In genomic region chr21:26169611-26170470, GRCh38 we compare ENCODE assay signal across 8 cellular contexts. TPM values are rescaled to one million over a fixed set of nuclear protein-coding genes. Genes with fewer than 3 reads are reported as not detected.
DNase-seq lines count a peak whose midpoint lies in the region; ATAC-seq, FAIRE-seq and TF ChIP-seq lines count a peak whose summit lies in the region.

No MANE protein-coding gene starts in this region.

- no peak for FAIRE-seq in small intestine (lab: Jason Lieb, UNC)

- H3K27ac ChIP-seq in WERI-Rb-1 (peak overlapping the region; percentile 96), small intestine (ENCODE audit: low read depth in 1 of 2, low read length in 1 of 2) (peak overlapping the region; percentile 69 to 88)

- DNase-seq in NCI-H1436 (lab: John Stamatoyannopoulos, UW) (peak; percentile 26), WERI-Rb-1 (peak; percentile 73), islet precursor cell (peak; percentile 77), small intestine (peak; percentile 67)
- peak; percentile 19 for DNase-seq in central memory CD4-positive, alpha-beta T cell

- TF ChIP-seq CTCF in WERI-Rb-1 (IDR thresholded peaks at IDR 0.05; ENCODE audit: low read depth, low read length) = 0 out of 2 replicates have a peak, but pooled peaks have one; percentile 20

- ATAC-seq in GM18498 (IDR thresholded peaks at IDR 0.05; ENCODE audit: unreplicated experiment) (peak; percentile 43), HG02763 (IDR thresholded peaks at IDR 0.05; ENCODE audit: unreplicated experiment) (peak; percentile 34), GM18858 (IDR thresholded peaks at IDR 0.05; ENCODE audit: unreplicated experiment) (no peak)

- H3K27me3 ChIP-seq in WERI-Rb-1 (ENCODE audit: insufficient read depth, low read depth, severe bottlenecking) (no peaks in the 10 kb centered on the region), small intestine (ENCODE audit: control insufficient read depth in 2 of 2, insufficient read depth in 2 of 2, low read length in 2 of 2) (no peaks in the 10 kb centered on the region)

- WGBS in small intestine, 3 donors = 1 to 3% (median 2%) methylated on average over 55 to 80 of the region's 80 CpGs

- peaks cover 24% of the 10 kb centered on the region for H3K36me3 ChIP-seq in WERI-Rb-1
- H3K36me3 ChIP-seq in small intestine (ENCODE audit: control insufficient read depth in 2 of 2, insufficient read depth in 2 of 2, low read length in 2 of 2) = no peaks in the 10 kb centered on the region

- H3K9me3 ChIP-seq in WERI-Rb-1 (ENCODE audit: severe bottlenecking) (no peaks in the 10 kb centered on the region), small intestine (ENCODE audit: control insufficient read depth, low read depth) (no peaks in the 10 kb centered on the region)

- H3K4me3 ChIP-seq in WERI-Rb-1 (ENCODE audit: low read depth, low read length) (peak overlapping the region; percentile 82), small intestine (ENCODE audit: low read depth in 1 of 2, low read length in 2 of 2) (peak overlapping the region; percentile 75 to 89)

- H3K4me1 ChIP-seq in small intestine (ENCODE audit: control insufficient read depth in 2 of 2, insufficient read depth in 1 of 2, low read depth in 1 of 2, low read length in 1 of 2) = peaks cover 2 to 6% of the 10 kb centered on the region in 2 donors

RNA-seq across cellular contexts. Expression of gene APP, which starts 0.7 kb away (rescaled TPM):
- polyA plus RNA-seq in small intestine = 100 to 1,000 TPM in 1 of 3 donors, 10 to 100 TPM in 2; 28.6 to 319 (median 32.7) TPM

Comparison
In these comparisons a context has a peak if more than half of its experiments do, and no peak if none do; other contexts are left out.
1. DNase-seq: peak in every context shown above with its lines; median percentile 77 in islet precursor cell; 73 in WERI-Rb-1; 67 in small intestine; 26 in NCI-H1436; 19 in central memory CD4-positive, alpha-beta T cell.